Comparison of ENCODE assay signal across 31 cellular contexts in the genomic region with DNA sequence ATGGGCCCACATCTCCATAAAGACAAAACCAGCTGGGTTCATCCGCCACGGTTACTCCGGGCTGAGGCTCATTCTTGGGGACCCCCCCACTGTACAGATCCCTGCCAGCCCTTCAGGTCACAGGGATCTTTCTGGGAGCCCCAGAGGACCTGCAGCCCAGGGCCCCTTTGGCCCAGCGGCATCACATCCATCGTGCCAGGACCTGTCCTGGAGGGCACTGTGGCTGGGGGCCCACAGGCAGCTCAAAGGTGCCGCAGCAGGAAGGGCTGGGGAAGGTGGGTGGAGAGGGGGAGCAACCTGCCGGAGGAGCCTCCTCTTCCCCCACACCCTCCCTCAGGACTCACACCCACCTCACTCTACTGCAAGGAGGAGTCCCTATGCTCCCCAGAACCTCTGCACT.
"Had no signal": no experiment of that assay in that cellular context is flagged by ENCODE, and none has a peak within 500 bp of the region (broad histone marks: within the 10 kb centered on the region; RNA-seq: fewer than 3 reads in every experiment).

No MANE protein-coding gene starts in this region.

- H3K27me3 Mint-ChIP-seq: activated naive CD4-positive, alpha-beta T cell treated with anti-CD3 and anti-CD28 coated beads, Interleukin-2, amount 50 U/mL, for 24 hours; activated naive CD8-positive, alpha-beta T cell treated with anti-CD3 and anti-CD28 coated beads for 36 hours had no signal

- H3K4me1 ChIP-seq: adrenal gland, ascending aorta, breast epithelium, colonic mucosa had no signal

- H3K4me1 Mint-ChIP-seq: activated naive CD4-positive, alpha-beta T cell treated with anti-CD3 and anti-CD28 coated beads, Interleukin-2, amount 50 U/mL, for 24 hours; brain had no signal

- ATAC-seq: activated CD4-positive, alpha-beta T cell treated with anti-CD3 and anti-CD28 coated beads for 36 hours; activated CD8-positive, alpha-beta memory T cell treated with anti-CD3 and anti-CD28 coated beads, Interleukin-2, amount 10 ng/mL, durations not matched to agents 7 days and 5 days; activated CD8-positive, alpha-beta T cell treated with anti-CD3 and anti-CD28 coated beads, Interleukin-2, amount 10 ng/mL, durations not matched to agents 7 days and 5 days; activated naive CD8-positive, alpha-beta T cell treated with anti-CD3 and anti-CD28 coated beads, Interleukin-2, amount 50 U/mL, for 24 hours had no signal

- H3K9me3 ChIP-seq: adrenal gland, ascending aorta, breast epithelium, colonic mucosa had no signal

- H3K27ac ChIP-seq: adrenal gland, ascending aorta, breast epithelium, cardiac muscle cell, colonic mucosa, epithelial cell of prostate had no signal

- H3K4me3 Mint-ChIP-seq: activated CD4-positive, alpha-beta memory T cell treated with anti-CD3 and anti-CD28 coated beads for 36 hours; activated CD4-positive, alpha-beta T cell treated with anti-CD3 and anti-CD28 coated beads for 36 hours; activated CD4-positive, alpha-beta T cell treated with anti-CD3 and anti-CD28 coated beads, Interleukin-2, amount 10 ng/mL, durations not matched to agents 24 days and 14 days; activated CD8-positive, alpha-beta memory T cell treated with anti-CD3 and anti-CD28 coated beads, Interleukin-2, amount 10 ng/mL, durations not matched to agents 7 days and 5 days; activated CD8-positive, alpha-beta T cell treated with anti-CD3 and anti-CD28 coated beads, Interleukin-2, amount 10 ng/mL, durations not matched to agents 7 days and 5 days; activated naive CD4-positive, alpha-beta T cell treated with anti-CD3 and anti-CD28 coated beads for 36 hours; activated naive CD4-positive, alpha-beta T cell treated with anti-CD3 and anti-CD28 coated beads, Interleukin-2, amount 50 U/mL, for 24 hours; activated naive CD8-positive, alpha-beta T cell treated with anti-CD3 and anti-CD28 coated beads for 36 hours; activated naive CD8-positive, alpha-beta T cell treated with anti-CD3 and anti-CD28 coated beads, Interleukin-2, amount 50 U/mL, for 24 hours; activated T-helper 1 cell treated with anti-CD3 and anti-CD28 coated beads, Interleukin-12 subunit alpha, Interleukin-12 subunit beta, Interleukin-2, Interleukin-4 antibody, amounts not matched to agents 30 ng/mL and 10 ng/mL and 1 ng/mL, durations not matched to agents 14 hours and 24 hours and 36 hours; brain had no signal

- H3K36me3 ChIP-seq: adrenal gland, ascending aorta, breast epithelium, cardiac muscle cell, colonic mucosa had no signal

- H3K9me3 Mint-ChIP-seq: activated CD4-positive, alpha-beta memory T cell treated with anti-CD3 and anti-CD28 coated beads for 36 hours; activated naive CD4-positive, alpha-beta T cell treated with anti-CD3 and anti-CD28 coated beads for 36 hours; activated naive CD4-positive, alpha-beta T cell treated with anti-CD3 and anti-CD28 coated beads, Interleukin-2, amount 50 U/mL, for 24 hours; activated naive CD8-positive, alpha-beta T cell treated with anti-CD3 and anti-CD28 coated beads for 36 hours; activated naive CD8-positive, alpha-beta T cell treated with anti-CD3 and anti-CD28 coated beads, Interleukin-2, amount 50 U/mL, for 24 hours; activated T-helper 2 cell treated with anti-CD3 and anti-CD28 coated beads, Interferon-gamma antibody, Interleukin-2, Interleukin-4, amounts not matched to agents 10 μg/mL and 5 μg/mL and 100 μg/mL, durations not matched to agents 14 hours and 24 hours and 36 hours had no signal

- H3K27ac Mint-ChIP-seq: activated CD4-positive, alpha-beta memory T cell treated with anti-CD3 and anti-CD28 coated beads for 36 hours; activated CD4-positive, alpha-beta T cell treated with anti-CD3 and anti-CD28 coated beads for 36 hours; activated CD4-positive, alpha-beta T cell treated with anti-CD3 and anti-CD28 coated beads, Interleukin-2, amount 10 ng/mL, durations not matched to agents 24 days and 14 days; activated CD8-positive, alpha-beta memory T cell treated with anti-CD3 and anti-CD28 coated beads, Interleukin-2, amount 10 ng/mL, durations not matched to agents 7 days and 5 days; activated CD8-positive, alpha-beta T cell treated with anti-CD3 and anti-CD28 coated beads, Interleukin-2, amount 10 ng/mL, durations not matched to agents 7 days and 5 days; activated naive CD4-positive, alpha-beta T cell treated with anti-CD3 and anti-CD28 coated beads for 36 hours; activated naive CD4-positive, alpha-beta T cell treated with anti-CD3 and anti-CD28 coated beads, Interleukin-2, amount 50 U/mL, for 24 hours; activated naive CD8-positive, alpha-beta T cell treated with anti-CD3 and anti-CD28 coated beads for 36 hours; activated naive CD8-positive, alpha-beta T cell treated with anti-CD3 and anti-CD28 coated beads, Interleukin-2, amount 50 U/mL, for 24 hours; activated T-helper 1 cell treated with anti-CD3 and anti-CD28 coated beads, Interleukin-12 subunit alpha, Interleukin-12 subunit beta, Interleukin-2, Interleukin-4 antibody, amounts not matched to agents 30 ng/mL and 10 ng/mL and 1 ng/mL, durations not matched to agents 14 hours and 24 hours and 36 hours; activated T-helper 2 cell treated with anti-CD3 and anti-CD28 coated beads, Interferon-gamma antibody, Interleukin-2, Interleukin-4, amounts not matched to agents 10 μg/mL and 5 μg/mL and 100 μg/mL, durations not matched to agents 14 hours and 24 hours and 36 hours; brain had no signal

- H3K4me3 ChIP-seq: adrenal gland, ascending aorta, breast epithelium, cardiac muscle cell, colonic mucosa had no signal

- DNase-seq: activated CD4-positive, alpha-beta memory T cell treated with anti-CD3 and anti-CD28 coated beads for 36 hours; activated CD4-positive, alpha-beta T cell treated with anti-CD3 and anti-CD28 coated beads for 36 hours; activated CD4-positive, alpha-beta T cell treated with anti-CD3 and anti-CD28 coated beads, Interleukin-2, amount 10 ng/mL, durations not matched to agents 24 days and 14 days; activated CD4-positive, CD25-positive, alpha-beta regulatory T cell; activated CD4-positive, CD25-positive, alpha-beta regulatory T cell treated with anti-CD3 and anti-CD28 coated beads, Interleukin-2, amount 50 U/mL, for 72 hours; activated CD8-positive, alpha-beta memory T cell treated with anti-CD3 and anti-CD28 coated beads, Interleukin-2, amount 10 ng/mL, durations not matched to agents 7 days and 5 days; activated CD8-positive, alpha-beta memory T cell treated with anti-CD3 and anti-CD28 coated beads, Interleukin-2, amount 50 U/mL, for 4 hours; activated CD8-positive, alpha-beta T cell treated with anti-CD3 and anti-CD28 coated beads, Interleukin-2, amount 10 ng/mL, durations not matched to agents 7 days and 5 days; activated effector memory CD4-positive, alpha-beta T cell treated with anti-CD3 and anti-CD28 coated beads, Interleukin-2, amount 50 U/mL, for 16 hours; activated naive CD4-positive, alpha-beta T cell treated with anti-CD3 and anti-CD28 coated beads for 36 hours; activated naive CD8-positive, alpha-beta T cell treated with anti-CD3 and anti-CD28 coated beads for 36 hours; activated naive CD8-positive, alpha-beta T cell treated with anti-CD3 and anti-CD28 coated beads, Interleukin-2, amount 50 U/mL, for 24 hours; activated T-cell treated with anti-CD3 and anti-CD28 coated beads, Interleukin-2, amount 50 U/mL, for 1 hour; activated T-cell treated with anti-CD3 and anti-CD28 coated beads, Interleukin-2, amount 50 U/mL, for 48 hours; adrenal gland; amygdala; central memory CD4-positive, alpha-beta T cell; cerebellar nuclear complex; colonic mucosa; effector CD8-positive, alpha-beta T cell; foreskin fibroblast; head of caudate nucleus; T-helper 2 cell had no signal

- H3K27me3 ChIP-seq: adrenal gland, ascending aorta, breast epithelium, cardiac muscle cell, colonic mucosa had no signal
